Comparison of ENCODE assay signal across 20 cellular contexts in genomic region chr1:79430437-79430836, GRCh38.
DNase-seq lines count a peak whose midpoint lies in the region; ATAC-seq, FAIRE-seq and TF ChIP-seq lines count a peak whose summit lies in the region.
"Had no signal": no experiment of that assay in that cellular context is flagged by ENCODE, and none has a peak within 500 bp of the region (broad histone marks: within the 10 kb centered on the region; RNA-seq: fewer than 3 reads in every experiment).

No MANE protein-coding gene starts in this region.

- H3K36me3 Mint-ChIP-seq in endodermal cell (ENCODE audit: low read depth), result no peaks in the 10 kb centered on the region

- no peaks in the 10 kb centered on the region for H3F3A ChIP-seq in PC-9 (ENCODE audit: insufficient read depth, low read depth)

- H3K9me2 ChIP-seq in PC-9 (ENCODE audit: insufficient read depth), result no peaks in the 10 kb centered on the region; the same call in 1 of the 2 replicates

- no peak overlapping the region for H3K27ac Mint-ChIP-seq in endodermal cell
- H3K27ac Mint-ChIP-seq: CD4-positive, alpha-beta T cell had no signal

- no peaks in the 10 kb centered on the region for H3K79me2 ChIP-seq in PC-9 (ENCODE audit: low read depth)

- FAIRE-seq in kidney (lab: Jason Lieb, UNC), result no peak
- FAIRE-seq: A549, H1, HTR-8/SVneo had no signal

- TF ChIP-seq POLR2A in sigmoid colon (IDR thresholded peaks at IDR 0.05) (no peak), right lobe of liver (IDR thresholded peaks at IDR 0.05) (no peak)

- TF ChIP-seq CTCF in PC-9 (conservative IDR thresholded peaks at IDR 0.05) (no peak), endodermal cell (conservative IDR thresholded peaks at IDR 0.05) (no peak), kidney (IDR thresholded peaks at IDR 0.05; ENCODE audit: borderline replicate concordance, extremely low read depth, insufficient read depth) (no peak), sigmoid colon (IDR thresholded peaks at IDR 0.05) (no peak), right lobe of liver (IDR thresholded peaks at IDR 0.05) (no peak)

- no peaks in the 10 kb centered on the region for H3K27me3 ChIP-seq in PC-9 (ENCODE audit: insufficient read depth, low read depth)
- H3K27me3 ChIP-seq in endodermal cell (ENCODE audit: control insufficient read depth, insufficient read depth, low read length, poor library complexity, severe bottlenecking), result no peaks in the 10 kb centered on the region
- no peaks in the 10 kb centered on the region for H3K27me3 ChIP-seq in sigmoid colon
- H3K27me3 ChIP-seq in right lobe of liver, result no peaks in the 10 kb centered on the region
- H3K27me3 ChIP-seq in MG63, result no peaks in the 10 kb centered on the region

- POLR2A ChIA-PET in PC-9 (lab: Charles Lee; ENCODE audit: unreplicated experiment), result no interaction called here

- no peak for ATAC-seq in right lobe of liver
- ATAC-seq: A549 had no signal

- no peak overlapping the region for H3K4me3 ChIP-seq in PC-9
- H3K4me3 ChIP-seq in endodermal cell (ENCODE audit: low read length), result no peak overlapping the region
- no peak overlapping the region for H3K4me3 ChIP-seq in kidney (ENCODE audit: low read length in 2 of 2)
- H3K4me3 ChIP-seq in sigmoid colon, result no peak overlapping the region
- H3K4me3 ChIP-seq in right lobe of liver, result no peak overlapping the region
- no peak overlapping the region for H3K4me3 ChIP-seq in MG63
- H3K4me3 ChIP-seq: A549, HAP-1 had no signal

- H2AFZ ChIP-seq in PC-9, result 0 out of 2 replicates have a peak overlapping the region, but pooled peaks have one; percentile 7

- H3K4me1 ChIP-seq in PC-9 (replicated peaks; ENCODE audit: insufficient read depth) (no peaks in the 10 kb centered on the region), endodermal cell (ENCODE audit: control insufficient read depth, insufficient read depth, low read length) (no peaks in the 10 kb centered on the region), kidney (ENCODE audit: control insufficient read depth in 1 of 2, insufficient read depth in 1 of 2, low read depth in 1 of 2, low read length in 2 of 2) (no peaks in the 10 kb centered on the region), sigmoid colon (no peaks in the 10 kb centered on the region), right lobe of liver (no peaks in the 10 kb centered on the region)
- H3K4me1 ChIP-seq: A549, Caco-2, HAP-1 had no signal

- DNase-seq in Daoy (ENCODE audit: low read depth) (peak; percentile 29), PC-9 (no peak), endodermal cell (peak; percentile 58), kidney (peak; percentile 51), sigmoid colon (no peak), superior temporal gyrus (ENCODE audit: extremely low spot score) (no peak), right lobe of liver (no peak), MG63 (no peak)
- DNase-seq: AML-193; Caco-2; CD4-positive, alpha-beta T cell; GF-D8; IMR-90 had no signal

- CTCF ChIA-PET in PC-9 (lab: Charles Lee), result no interaction called here

- no peak overlapping the region for H3K27ac ChIP-seq in PC-9
- H3K27ac ChIP-seq in endodermal cell (ENCODE audit: low read depth, low read length), result no peak overlapping the region
- H3K27ac ChIP-seq in kidney (ENCODE audit: low read depth in 2 of 2, low read length in 2 of 2), result no peak overlapping the region
- no peak overlapping the region for H3K27ac ChIP-seq in sigmoid colon
- no peak overlapping the region for H3K27ac ChIP-seq in right lobe of liver
- H3K27ac ChIP-seq: 22Rv1, A549, C4-2B, HL-60 had no signal

- no peaks in the 10 kb centered on the region for H3K4me1 Mint-ChIP-seq in endodermal cell

- intact Hi-C loops in PC-9 (cut with micrococcal nuclease; ENCODE audit: unreplicated experiment), result no loop called here
- intact Hi-C loops in kidney (cut with DNase I), result no loop called here
- intact Hi-C loops in sigmoid colon (cut with DNase I), result no loop called here
- intact Hi-C loops in right lobe of liver (cut with DNase I), result no loop called here

- BruUV-seq in PC-9 (replicated peaks; lab: Mats Ljungman, UMichigan), result no TSS peak

- H3K9me3 Mint-ChIP-seq in endodermal cell, result no peaks in the 10 kb centered on the region
- H3K9me3 Mint-ChIP-seq: CD4-positive, alpha-beta T cell had no signal

- H3K4me2 ChIP-seq in PC-9, result no peak overlapping the region
- H3K4me2 ChIP-seq: A549 had no signal

- no peaks in the 10 kb centered on the region for H4K20me1 ChIP-seq in PC-9 (ENCODE audit: insufficient read depth)

- H3K9ac ChIP-seq in endodermal cell (ENCODE audit: extremely low read depth, low read length, poor library complexity, severe bottlenecking) (no peak overlapping the region), kidney (ENCODE audit: low read length in 2 of 2) (no peak overlapping the region)

- no peak overlapping the region for H3K4me3 Mint-ChIP-seq in endodermal cell
- H3K4me3 Mint-ChIP-seq: CD4-positive, alpha-beta T cell had no signal

- no peaks in the 10 kb centered on the region for H3K27me3 Mint-ChIP-seq in endodermal cell (ENCODE audit: insufficient read depth)
- H3K27me3 Mint-ChIP-seq: CD4-positive, alpha-beta T cell had no signal

- H3K9me3 ChIP-seq in PC-9 (ENCODE audit: insufficient read depth, low read depth) (no peaks in the 10 kb centered on the region), endodermal cell (ENCODE audit: control insufficient read depth, low read length) (no peaks in the 10 kb centered on the region), kidney (ENCODE audit: control insufficient read depth in 1 of 2, low read length in 2 of 2) (no peaks in the 10 kb centered on the region), sigmoid colon (no peaks in the 10 kb centered on the region), right lobe of liver (no peaks in the 10 kb centered on the region), MG63 (no peaks in the 10 kb centered on the region)
- H3K9me3 ChIP-seq: A549, Caco-2, HAP-1 had no signal

- H3K36me3 ChIP-seq in PC-9 (ENCODE audit: low read depth), result no peaks in the 10 kb centered on the region
- no peaks in the 10 kb centered on the region for H3K36me3 ChIP-seq in endodermal cell (ENCODE audit: control insufficient read depth, insufficient read depth, low read length)
- H3K36me3 ChIP-seq in kidney (ENCODE audit: control insufficient read depth in 1 of 2, insufficient read depth in 2 of 2, low read length in 2 of 2), result no peaks in the 10 kb centered on the region
- H3K36me3 ChIP-seq in sigmoid colon, result no peaks in the 10 kb centered on the region
- no peaks in the 10 kb centered on the region for H3K36me3 ChIP-seq in right lobe of liver
- H3K36me3 ChIP-seq in MG63, result no peaks in the 10 kb centered on the region
- H3K36me3 ChIP-seq: HAP-1 had no signal

- 92 to 99% methylated on average over 7 to 11 of the region's 11 CpGs for WGBS in endodermal cell (ENCODE audit: insufficient coverage in 1 of 2, insufficient read length in 1 of 2), 2 experiments
- WGBS in sigmoid colon, 2 donors, result 76 to 83% methylated on average over 11 of the region's 11 CpGs
- 71% methylated on average over 11 of the region's 11 CpGs for WGBS in right lobe of liver (ENCODE audit: insufficient coverage, low coverage, low lambda C conversion rate, missing lambda C conversion rate)

- no peak for TF ChIP-seq EP300 in sigmoid colon (IDR thresholded peaks at IDR 0.05)

Comparison
In these comparisons a context has a peak if more than half of its experiments do, and no peak if none do; other contexts are left out.
1. DNase-seq: peak in Daoy (single experiment), endodermal cell (single experiment) and kidney (single experiment); none in PC-9 (0 of 2), sigmoid colon (single experiment), superior temporal gyrus (single experiment), right lobe of liver (0 of 3) and MG63 (single experiment).